1 cellular context compared by ENCODE assay signal in the genomic region with DNA sequence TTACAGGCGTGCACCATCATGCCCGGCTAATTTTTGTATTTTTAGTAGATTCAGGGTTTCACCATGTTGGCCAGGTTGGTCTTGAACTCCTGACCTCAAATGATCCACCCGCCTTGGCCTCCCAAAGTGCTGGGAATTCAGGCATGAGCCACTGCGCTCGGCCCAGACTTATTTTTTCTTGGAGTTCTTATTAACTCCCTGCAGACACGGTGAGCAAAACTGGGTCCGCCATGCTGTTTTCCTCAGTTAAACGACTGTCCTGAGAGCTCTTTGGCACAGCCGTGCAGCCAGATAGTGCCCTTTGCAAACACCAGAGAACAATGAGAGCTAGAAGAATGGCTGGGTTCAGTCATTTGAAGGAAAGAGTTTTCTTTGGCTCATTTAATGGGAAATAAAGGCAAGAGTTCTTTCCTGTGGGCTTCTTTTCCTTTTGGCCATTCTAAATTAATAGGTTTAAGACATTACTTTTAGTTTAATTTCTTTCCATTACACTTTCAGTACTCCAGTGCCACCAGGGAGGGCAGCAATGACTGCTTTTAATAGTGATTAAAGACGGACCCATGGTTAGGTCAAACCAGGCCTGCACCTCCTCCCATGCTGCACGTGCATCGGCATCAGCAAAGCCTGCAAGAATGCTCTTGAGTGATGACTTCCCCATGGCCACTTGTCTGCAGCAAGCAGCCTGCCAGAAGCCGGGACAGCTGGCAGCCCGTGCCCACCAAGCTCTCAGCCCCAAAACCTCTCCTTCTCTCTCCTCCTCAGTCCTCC.
TF ChIP-seq lines count a peak whose summit lies in the region.

No MANE protein-coding gene starts in this region.

TF ChIP-seq in WTC11, 78 proteins besides CTCF, POLR2A, EP300 and RAD21 (continued from another document):
- TF ChIP-seq, protein P1, sequence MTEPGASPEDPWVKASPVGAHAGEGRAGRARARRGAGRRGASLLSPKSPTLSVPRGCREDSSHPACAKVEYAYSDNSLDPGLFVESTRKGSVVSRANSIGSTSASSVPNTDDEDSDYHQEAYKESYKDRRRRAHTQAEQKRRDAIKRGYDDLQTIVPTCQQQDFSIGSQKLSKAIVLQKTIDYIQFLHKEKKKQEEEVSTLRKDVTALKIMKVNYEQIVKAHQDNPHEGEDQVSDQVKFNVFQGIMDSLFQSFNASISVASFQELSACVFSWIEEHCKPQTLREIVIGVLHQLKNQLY (CRISPR knock-in tag; IDR thresholded peaks at IDR 0.05), result no peak
- TF ChIP-seq, protein P2, sequence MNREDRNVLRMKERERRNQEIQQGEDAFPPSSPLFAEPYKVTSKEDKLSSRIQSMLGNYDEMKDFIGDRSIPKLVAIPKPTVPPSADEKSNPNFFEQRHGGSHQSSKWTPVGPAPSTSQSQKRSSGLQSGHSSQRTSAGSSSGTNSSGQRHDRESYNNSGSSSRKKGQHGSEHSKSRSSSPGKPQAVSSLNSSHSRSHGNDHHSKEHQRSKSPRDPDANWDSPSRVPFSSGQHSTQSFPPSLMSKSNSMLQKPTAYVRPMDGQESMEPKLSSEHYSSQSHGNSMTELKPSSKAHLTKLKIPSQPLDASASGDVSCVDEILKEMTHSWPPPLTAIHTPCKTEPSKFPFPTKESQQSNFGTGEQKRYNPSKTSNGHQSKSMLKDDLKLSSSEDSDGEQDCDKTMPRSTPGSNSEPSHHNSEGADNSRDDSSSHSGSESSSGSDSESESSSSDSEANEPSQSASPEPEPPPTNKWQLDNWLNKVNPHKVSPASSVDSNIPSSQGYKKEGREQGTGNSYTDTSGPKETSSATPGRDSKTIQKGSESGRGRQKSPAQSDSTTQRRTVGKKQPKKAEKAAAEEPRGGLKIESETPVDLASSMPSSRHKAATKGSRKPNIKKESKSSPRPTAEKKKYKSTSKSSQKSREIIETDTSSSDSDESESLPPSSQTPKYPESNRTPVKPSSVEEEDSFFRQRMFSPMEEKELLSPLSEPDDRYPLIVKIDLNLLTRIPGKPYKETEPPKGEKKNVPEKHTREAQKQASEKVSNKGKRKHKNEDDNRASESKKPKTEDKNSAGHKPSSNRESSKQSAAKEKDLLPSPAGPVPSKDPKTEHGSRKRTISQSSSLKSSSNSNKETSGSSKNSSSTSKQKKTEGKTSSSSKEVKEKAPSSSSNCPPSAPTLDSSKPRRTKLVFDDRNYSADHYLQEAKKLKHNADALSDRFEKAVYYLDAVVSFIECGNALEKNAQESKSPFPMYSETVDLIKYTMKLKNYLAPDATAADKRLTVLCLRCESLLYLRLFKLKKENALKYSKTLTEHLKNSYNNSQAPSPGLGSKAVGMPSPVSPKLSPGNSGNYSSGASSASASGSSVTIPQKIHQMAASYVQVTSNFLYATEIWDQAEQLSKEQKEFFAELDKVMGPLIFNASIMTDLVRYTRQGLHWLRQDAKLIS (CRISPR knock-in tag; IDR thresholded peaks at IDR 0.05; ENCODE audit: borderline replicate concordance), result no peak
- TF ChIP-seq ZNF423 (CRISPR knock-in tag; IDR thresholded peaks at IDR 0.05), result no peak
